ENCODE assay signal across 3 cellular contexts in the genomic region with DNA sequence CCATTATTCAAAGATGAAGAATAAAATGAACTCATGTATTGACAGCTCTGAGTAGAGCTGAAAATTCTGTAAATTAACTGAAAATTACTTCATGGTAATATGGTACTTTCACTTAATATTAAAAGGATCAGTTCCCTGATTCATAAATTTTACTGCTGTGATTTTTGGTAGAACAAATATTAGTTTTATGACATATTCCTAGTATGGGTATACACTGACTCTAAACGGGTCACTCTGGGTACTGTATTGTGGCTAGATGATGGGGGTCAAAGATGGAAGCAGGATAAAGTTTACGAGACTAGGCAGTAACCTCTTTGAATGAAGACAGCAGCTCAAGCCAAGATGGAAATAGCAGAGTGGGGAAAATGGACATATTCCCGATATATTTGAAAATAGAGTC.
"Had no signal": no experiment of that assay in that cellular context is flagged by ENCODE, and none has a peak within 500 bp of the region (broad histone marks: within the 10 kb centered on the region; RNA-seq: fewer than 3 reads in every experiment).

No MANE protein-coding gene starts in this region.

- H3K4me3 ChIP-seq: GM12878 had no signal

- ATAC-seq: GM12878 had no signal

- DNase-seq: GDM1, GF-D8 had no signal
